Comparison of ENCODE assay signal across 13 cellular contexts in genomic region chr1:222369991-222370910, GRCh38.
DNase-seq lines count a peak whose midpoint lies in the region; ATAC-seq and TF ChIP-seq lines count a peak whose summit lies in the region.
"Had no signal": no experiment of that assay in that cellular context is flagged by ENCODE, and none has a peak within 500 bp of the region (broad histone marks: within the 10 kb centered on the region; RNA-seq: fewer than 3 reads in every experiment).

No MANE protein-coding gene starts in this region.

- H3K4ac ChIP-seq in IMR-90 (ENCODE audit: low read depth, low read length) (peak overlapping the region; percentile 98), mesendoderm (ENCODE audit: low read depth, low read length) (no peak overlapping the region)

- H4K91ac ChIP-seq in IMR-90 (ENCODE audit: insufficient read depth, low read depth, low read length) = peak overlapping the region; percentile 98

- ATAC-seq in IMR-90 (ENCODE audit: low read depth) (peak; percentile 56), HG03469 (IDR thresholded peaks at IDR 0.05; ENCODE audit: unreplicated experiment) (no peak)
- no peak for ATAC-seq in naive thymus-derived CD4-positive, alpha-beta T cell
- ATAC-seq: CD8-positive, alpha-beta T cell had no signal

- peak overlapping the region; percentile 96 for H2AK5ac ChIP-seq in IMR-90 (ENCODE audit: low read depth, low read length)
- H2AK5ac ChIP-seq in mesendoderm (ENCODE audit: low read length) = no peak overlapping the region

- H3K9me3 ChIP-seq in BE2C = no peaks in the 10 kb centered on the region
- H3K9me3 ChIP-seq in IMR-90 (ENCODE audit: control insufficient read depth, insufficient read depth, low read length) = no peaks in the 10 kb centered on the region
- no peaks in the 10 kb centered on the region for H3K9me3 ChIP-seq in naive thymus-derived CD4-positive, alpha-beta T cell (ENCODE audit: control insufficient read depth in 2 of 3, low read length in 3 of 3)

- peak overlapping the region in 1 of 9 donors; percentile 70 for H3K27ac Mint-ChIP-seq in naive thymus-derived CD4-positive, alpha-beta T cell
- H3K27ac Mint-ChIP-seq: CD8-positive, alpha-beta T cell had no signal

- peak overlapping the region; percentile 93 for H3K14ac ChIP-seq in IMR-90 (replicated peaks; ENCODE audit: low read depth, low read length)

- H3K56ac ChIP-seq in IMR-90 (ENCODE audit: extremely low read depth, insufficient read depth, low read length) = peak overlapping the region; percentile 97
- no peak overlapping the region for H3K56ac ChIP-seq in mesendoderm (ENCODE audit: low read length)

- H4K20me1 ChIP-seq in IMR-90 (ENCODE audit: insufficient read depth, low read length) = no peaks in the 10 kb centered on the region

- H3K23ac ChIP-seq in IMR-90 (ENCODE audit: low read depth, low read length) (peak overlapping the region; percentile 92), mesendoderm (ENCODE audit: low read length) (no peak overlapping the region)

- H3K9ac ChIP-seq in IMR-90 (ENCODE audit: low read depth, low read length) (peak overlapping the region; percentile 60), mesendoderm (ENCODE audit: low read length) (no peak overlapping the region)

- H3K27ac ChIP-seq in IMR-90 (ENCODE audit: insufficient read depth, low read length) (peak overlapping the region; percentile 99), mesendoderm (ENCODE audit: low read depth, low read length) (no peak overlapping the region)
- no peak overlapping the region for H3K27ac ChIP-seq in naive thymus-derived CD4-positive, alpha-beta T cell (ENCODE audit: low read depth, low read length)
- H3K27ac ChIP-seq: WERI-Rb-1 had no signal

- H3K4me1 ChIP-seq in BE2C (no peaks in the 10 kb centered on the region), IMR-90 (ENCODE audit: control insufficient read depth, insufficient read depth, low read length) (peaks cover 30% of the 10 kb centered on the region), mesendoderm (ENCODE audit: control insufficient read depth, low read depth, low read length) (no peaks in the 10 kb centered on the region)
- H3K4me1 ChIP-seq in naive thymus-derived CD4-positive, alpha-beta T cell (ENCODE audit: control insufficient read depth in 2 of 2, insufficient read depth in 2 of 2, low read length in 2 of 2) = no peaks in the 10 kb centered on the region

- POLR2A ChIA-PET in IMR-90 (lab: Charles Lee; ENCODE audit: unreplicated experiment) = no interaction called here
- POLR2A ChIA-PET in naive thymus-derived CD4-positive, alpha-beta T cell (lab: Charles Lee) = no interaction called here

- no peak for TF ChIP-seq POLR2A in IMR-90 (IDR thresholded peaks at IDR 0.05; ENCODE audit: low read depth, low read length)

- in situ Hi-C loops in IMR-90 (cut with MboI; ENCODE audit: low sequenced_read_pairs) = loop anchor here (10.0 kb wide), 1 partner anchor 265 kb away; no protein-coding TSS in a partner anchor
- in situ Hi-C loops in astrocyte of the spinal cord (cut with HindIII; ENCODE audit: low sequenced_read_pairs) = no loop called here

- peaks cover 25% of the 10 kb centered on the region for H3K9me1 ChIP-seq in IMR-90 (ENCODE audit: insufficient read depth, low read length)

- CTCF ChIA-PET in IMR-90 (lab: Yijun Ruan, JAX) = no interaction called here
- CTCF ChIA-PET in naive thymus-derived CD4-positive, alpha-beta T cell (lab: Charles Lee) = interaction anchor here (0.7 to 1.0 kb wide), 2 partner anchors 85 to 219 kb away, joined by 3 read pairs; partner anchors contain the start of gene TAF1A

- peak overlapping the region; percentile 73 for H2AFZ ChIP-seq in IMR-90 (replicated peaks; ENCODE audit: low read length, poor library complexity)

- H3K79me2 ChIP-seq in mesendoderm (ENCODE audit: control insufficient read depth, insufficient read depth, low read length) = no peaks in the 10 kb centered on the region

- H3K4me3 Mint-ChIP-seq in naive thymus-derived CD4-positive, alpha-beta T cell = no peak overlapping the region
- H3K4me3 Mint-ChIP-seq: CD8-positive, alpha-beta T cell had no signal

- no peak overlapping the region for H3K4me3 ChIP-seq in BE2C (ENCODE audit: low read depth, low read length)
- H3K4me3 ChIP-seq in IMR-90 (ENCODE audit: insufficient read depth, low read depth, low read length) = no peak overlapping the region
- no peak overlapping the region for H3K4me3 ChIP-seq in astrocyte of the spinal cord (ENCODE audit: low read depth, low read length)
- no peak overlapping the region for H3K4me3 ChIP-seq in mesendoderm (ENCODE audit: low read length)
- no peak overlapping the region for H3K4me3 ChIP-seq in naive thymus-derived CD4-positive, alpha-beta T cell (ENCODE audit: low read length)

- no peaks in the 10 kb centered on the region for H3K27me3 Mint-ChIP-seq in naive thymus-derived CD4-positive, alpha-beta T cell

- WGBS in IMR-90 (ENCODE audit: extremely low coverage in 2 of 2, insufficient read length in 1 of 2), 2 experiments = no CpG with 5 or more reads among the region's 13 CpGs
- no CpG with 5 or more reads among the region's 13 CpGs for WGBS in mesendoderm (ENCODE audit: extremely low coverage, insufficient coverage, low lambda C conversion rate)

- H3K36me3 ChIP-seq in BE2C = no peaks in the 10 kb centered on the region
- H3K36me3 ChIP-seq in IMR-90 (ENCODE audit: control insufficient read depth, insufficient read depth, low read length) = no peaks in the 10 kb centered on the region
- no peaks in the 10 kb centered on the region for H3K36me3 ChIP-seq in mesendoderm (ENCODE audit: control insufficient read depth, insufficient read depth, low read length)
- no peaks in the 10 kb centered on the region for H3K36me3 ChIP-seq in naive thymus-derived CD4-positive, alpha-beta T cell (ENCODE audit: control insufficient read depth in 2 of 3, insufficient read depth in 3 of 3, low read length in 3 of 3)
- H3K36me3 ChIP-seq: WERI-Rb-1 had no signal

- peak overlapping the region; percentile 89 for H2AK9ac ChIP-seq in IMR-90 (replicated peaks; ENCODE audit: low read depth, low read length, poor library complexity)

- dilution Hi-C loops in IMR-90 (cut with HindIII; ENCODE audit: low sequenced_read_pairs, unreplicated experiment) = no loop called here

- H2BK20ac ChIP-seq in IMR-90 (ENCODE audit: low read depth, low read length) = peak overlapping the region; percentile 99

- DNase-seq in BE2C (peak; percentile 51), IMR-90 (peak; percentile 97), astrocyte of the spinal cord (ENCODE audit: low read depth, low spot score) (peak; percentile 91), mesendoderm (peak; percentile 57), AML-193 (lab: John Stamatoyannopoulos, UW) (no peak), cortex of kidney (lab: John Stamatoyannopoulos, UW) (no peak)
- no peak for DNase-seq in naive thymus-derived CD4-positive, alpha-beta T cell
- DNase-seq: CD8-positive, alpha-beta T cell; NCI-H1048; NCI-H510A; substantia nigra; WERI-Rb-1 had no signal

- H3K4me2 ChIP-seq in IMR-90 (ENCODE audit: low read depth, low read length) = peak overlapping the region; percentile 85; the same call in 1 of the 2 replicates
- no peak overlapping the region for H3K4me2 ChIP-seq in mesendoderm (ENCODE audit: low read length)

- TF ChIP-seq CTCF in BE2C (IDR thresholded peaks at IDR 0.05; ENCODE audit: low read depth, low read length) = no peak
- TF ChIP-seq CTCF in IMR-90 (conservative IDR thresholded peaks at IDR 0.05; ENCODE audit: low read depth, low read length) = no peak
- TF ChIP-seq CTCF in astrocyte of the spinal cord (IDR thresholded peaks at IDR 0.05; ENCODE audit: low read depth, low read length) = no peak

- no peak; the same call in 1 of the 2 replicates for TF ChIP-seq RAD21 in IMR-90 (IDR thresholded peaks at IDR 0.05; ENCODE audit: low read length)

- no TSS peak for BruUV-seq in IMR-90 (replicated peaks; lab: Mats Ljungman, UMichigan)

- H3K9me3 Mint-ChIP-seq in naive thymus-derived CD4-positive, alpha-beta T cell = peaks cover 0 to 2% (median 0%) of the 10 kb centered on the region in 11 donors
- H3K9me3 Mint-ChIP-seq: CD8-positive, alpha-beta T cell had no signal

- peak overlapping the region; percentile 92 for H2BK120ac ChIP-seq in IMR-90 (ENCODE audit: low read depth, low read length)
- H2BK120ac ChIP-seq in mesendoderm (ENCODE audit: low read depth, low read length) = no peak overlapping the region

- H4K5ac ChIP-seq in IMR-90 (ENCODE audit: low read depth, low read length) = peak overlapping the region; percentile 85
- no peak overlapping the region for H4K5ac ChIP-seq in mesendoderm (ENCODE audit: low read length)

- H4K8ac ChIP-seq in IMR-90 (ENCODE audit: low read depth in 2 of 2, low read length in 2 of 2) (peak overlapping the region; percentile 78 to 92), mesendoderm (ENCODE audit: low read depth, low read length) (no peak overlapping the region)

- intact Hi-C loops in IMR-90 (cut with micrococcal nuclease) = loop anchor here (2.0 to 5.0 kb wide), 2 partner anchors 627 to 653 kb away; partner anchors contain the start of gene DUSP10
- intact Hi-C loops in naive thymus-derived CD4-positive, alpha-beta T cell (cut with micrococcal nuclease) = loop anchor here in 1 of 2 donors (10.0 kb wide), 1 partner anchor 145 kb away; no protein-coding TSS in a partner anchor

- H3K4me1 Mint-ChIP-seq in naive thymus-derived CD4-positive, alpha-beta T cell = peaks cover 0 to 14% (median 5%) of the 10 kb centered on the region in 7 donors

- H2BK15ac ChIP-seq in IMR-90 (ENCODE audit: low read depth, low read length) = peak overlapping the region; percentile 95
- no peak overlapping the region for H2BK15ac ChIP-seq in mesendoderm (replicated peaks; ENCODE audit: low read depth)

- H3K27me3 ChIP-seq in BE2C (no peaks in the 10 kb centered on the region), IMR-90 (ENCODE audit: control insufficient read depth, insufficient read depth, low read length) (no peaks in the 10 kb centered on the region), mesendoderm (ENCODE audit: insufficient read depth, low read length, poor library complexity) (no peaks in the 10 kb centered on the region)
- no peaks in the 10 kb centered on the region for H3K27me3 ChIP-seq in naive thymus-derived CD4-positive, alpha-beta T cell (ENCODE audit: control insufficient read depth in 2 of 2, insufficient read depth in 2 of 2, low read length in 2 of 2)

- H3K36me3 Mint-ChIP-seq in naive thymus-derived CD4-positive, alpha-beta T cell = peaks cover 0 to 4% (median 0%) of the 10 kb centered on the region in 5 donors
- H3K36me3 Mint-ChIP-seq: CD8-positive, alpha-beta T cell had no signal

- H2BK5ac ChIP-seq in IMR-90 (ENCODE audit: low read depth, low read length, poor library complexity, severe bottlenecking) (peak overlapping the region; percentile 97), mesendoderm (ENCODE audit: low read length) (no peak overlapping the region)

- H3K18ac ChIP-seq in IMR-90 (ENCODE audit: low read depth, low read length) (peak overlapping the region; percentile 91), mesendoderm (ENCODE audit: low read length) (peak overlapping the region; percentile 13)

- no peaks in the 10 kb centered on the region for H3K79me1 ChIP-seq in IMR-90 (ENCODE audit: low read depth in 1 of 2, low read length in 2 of 2)
- no peaks in the 10 kb centered on the region for H3K79me1 ChIP-seq in mesendoderm (ENCODE audit: low read length)

TF ChIP-seq in IMR-90, 13 proteins besides CTCF, POLR2A, EP300 and RAD21 (continues in another document):
- TF ChIP-seq MAZ (IDR thresholded peaks at IDR 0.05; ENCODE audit: borderline replicate concordance, low read depth, low read length) (peak; percentile 22; the same call in 1 of the 2 replicates), CHD1 (IDR thresholded peaks at IDR 0.05; ENCODE audit: low read depth, low read length) (no peak; the same call in 1 of the 2 replicates)

Comparison
In these comparisons a context has a peak if more than half of its experiments do, and no peak if none do; other contexts are left out.
1. DNase-seq: peak in BE2C (single experiment), IMR-90 (single experiment), astrocyte of the spinal cord (single experiment) and mesendoderm (single experiment); none in AML-193 (0 of 2), cortex of kidney (single experiment) and naive thymus-derived CD4-positive, alpha-beta T cell (0 of 9).